ENCODE assay signal across 9 cellular contexts in the genomic region with DNA sequence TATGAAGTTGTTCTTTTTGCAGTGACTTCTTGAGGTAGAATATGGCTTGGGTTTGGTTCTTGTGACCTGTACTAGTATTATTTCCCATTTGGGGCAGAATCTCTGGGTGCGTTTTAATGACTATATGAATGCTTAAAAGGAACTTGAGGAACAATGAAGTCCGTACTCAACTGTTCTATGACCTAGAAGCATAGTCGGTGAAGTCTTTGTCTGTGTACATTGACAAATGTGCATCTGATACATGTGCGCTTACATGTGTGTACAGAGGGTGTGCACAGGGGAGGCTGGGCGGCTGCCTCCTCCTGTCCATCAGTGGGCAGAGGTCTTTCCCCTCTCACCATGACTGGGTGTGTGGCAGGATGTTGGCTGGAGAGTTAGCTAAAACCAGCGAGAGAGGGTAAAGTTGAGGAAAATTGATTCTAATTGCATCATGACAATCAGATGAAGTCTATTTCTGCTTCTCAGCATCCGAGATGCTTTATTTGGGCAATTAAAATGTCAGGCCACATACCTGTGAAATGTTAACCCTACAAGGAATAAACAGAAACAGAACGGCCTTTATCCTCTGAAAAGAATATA. TPM values are rescaled to one million over a fixed set of nuclear protein-coding genes. Genes with fewer than 3 reads are reported as not detected.
A peak's percentile ranks its signal among the peaks of the same experiment; 100 is the strongest.
DNase-seq lines count a peak whose midpoint lies in the region; ATAC-seq and TF ChIP-seq lines count a peak whose summit lies in the region.
"Had no signal": no experiment of that assay in that cellular context is flagged by ENCODE, and none has a peak within 500 bp of the region (broad histone marks: within the 10 kb centered on the region; RNA-seq: fewer than 3 reads in every experiment).

No MANE protein-coding gene starts in this region.

- WGBS in tibial nerve, 2 donors, result 3 to 5% methylated on average over 8 of the region's 8 CpGs

- H3K36me3 ChIP-seq in lower lobe of right lung, result peaks cover 6% of the 10 kb centered on the region
- peaks cover 5 to 32% (median 9%) of the 10 kb centered on the region in 3 donors for H3K36me3 ChIP-seq in tibial nerve

- H3K27ac ChIP-seq in lower lobe of right lung (peak overlapping the region; percentile 87), tibial nerve (peak overlapping the region; percentile 92 to 99 (median 97))

- CTCF ChIA-PET in MCF 10A (lab: Yijun Ruan, JAX), result interaction anchor here (0.6 to 4.0 kb wide), 9 partner anchors 11 to 904 kb away, joined by 3 to 28 read pairs (median 3); no protein-coding TSS in a partner anchor

- TF ChIP-seq EP300 in tibial nerve (IDR thresholded peaks at IDR 0.05), result peak in 1 of 2 donors; percentile 3

- no peak for ATAC-seq in activated T-cell treated with anti-CD3 and anti-CD28 coated beads, Interleukin-2, amount 50 U/mL, for 72 hours (replicated peaks in 1 of 2)
- ATAC-seq in activated T-cell treated with anti-CD3 and anti-CD28 coated beads, Interleukin-2, amount 50 U/mL, for 4 hours, result no peak
- no peak for ATAC-seq in lower lobe of right lung

- DNase-seq in activated T-cell treated with anti-CD3 and anti-CD28 coated beads, Interleukin-2, amount 50 U/mL, for 72 hours, result no peak
- DNase-seq in activated T-cell treated with anti-CD3 and anti-CD28 coated beads, Interleukin-2, amount 50 U/mL, for 4 hours, result no peak
- no peak for DNase-seq in MCF 10A (ENCODE audit: unreplicated experiment)
- no peak for DNase-seq in lower lobe of right lung
- no peak for DNase-seq in tibial nerve (ENCODE audit: low spot score in 2 of 2)
- no peak for DNase-seq in RPMI8226
- no peak for DNase-seq in central memory CD4-positive, alpha-beta T cell
- no peak for DNase-seq in NCI-H1105 treated with DMSO at 0.1 percent for 48 hours (lab: John Stamatoyannopoulos, UW)
- DNase-seq: activated CD4-positive, alpha-beta T cell treated with anti-CD3 and anti-CD28 coated beads, Interleukin-2, amount 50 U/mL, for 4 hours had no signal

- POLR2A ChIA-PET in MCF 10A (lab: Yijun Ruan, JAX), result interaction anchor here (0.8 to 7.6 kb wide), 5 partner anchors 10 to 1656 kb away, joined by 3 to 156 read pairs (median 4); no protein-coding TSS in a partner anchor

- H3K9me3 ChIP-seq in lower lobe of right lung (no peaks in the 10 kb centered on the region), tibial nerve (no peaks in the 10 kb centered on the region)

- peaks cover 39% of the 10 kb centered on the region for H3K4me1 Mint-ChIP-seq in activated T-cell treated with anti-CD3 and anti-CD28 coated beads, Interleukin-2, amount 50 U/mL, for 72 hours (ENCODE audit: low read depth)
- peaks cover 22% of the 10 kb centered on the region for H3K4me1 Mint-ChIP-seq in activated T-cell treated with anti-CD3 and anti-CD28 coated beads, Interleukin-2, amount 50 U/mL, for 4 hours (ENCODE audit: low read depth)
- peaks cover 25% of the 10 kb centered on the region for H3K4me1 Mint-ChIP-seq in MCF 10A (ENCODE audit: insufficient read depth, unreplicated experiment)

- H3K36me3 Mint-ChIP-seq in activated T-cell treated with anti-CD3 and anti-CD28 coated beads, Interleukin-2, amount 50 U/mL, for 72 hours (ENCODE audit: insufficient read depth in 2 of 2), result peaks cover 8 to 12% of the 10 kb centered on the region in 2 donors
- H3K36me3 Mint-ChIP-seq in activated T-cell treated with anti-CD3 and anti-CD28 coated beads, Interleukin-2, amount 50 U/mL, for 4 hours (ENCODE audit: insufficient read depth), result no peaks in the 10 kb centered on the region
- H3K36me3 Mint-ChIP-seq in MCF 10A (ENCODE audit: insufficient read depth, unreplicated experiment), result peaks cover 13% of the 10 kb centered on the region

- TSS peak; percentile 37 for BruUV-seq in MCF 10A (replicated peaks; lab: Mats Ljungman, UMichigan)

- H3K4me3 ChIP-seq in lower lobe of right lung (peak overlapping the region; percentile 68), tibial nerve (peak overlapping the region; percentile 50 to 84 (median 70))

- intact Hi-C loops in MCF 10A (cut with micrococcal nuclease), result loop anchor here (5.0 to 10.0 kb wide), 7 partner anchors 57 to 1657 kb away; no protein-coding TSS in a partner anchor
- intact Hi-C loops in lower lobe of right lung (cut with DNase I), result no loop called here

- H3K9me3 Mint-ChIP-seq in activated T-cell treated with anti-CD3 and anti-CD28 coated beads, Interleukin-2, amount 50 U/mL, for 72 hours, result peaks cover 2 to 3% of the 10 kb centered on the region in 2 donors
- H3K9me3 Mint-ChIP-seq in activated T-cell treated with anti-CD3 and anti-CD28 coated beads, Interleukin-2, amount 50 U/mL, for 4 hours, result no peaks in the 10 kb centered on the region
- H3K9me3 Mint-ChIP-seq in MCF 10A (ENCODE audit: unreplicated experiment), result no peaks in the 10 kb centered on the region

- peak overlapping the region; percentile 75 to 81 for H3K4me3 Mint-ChIP-seq in activated T-cell treated with anti-CD3 and anti-CD28 coated beads, Interleukin-2, amount 50 U/mL, for 72 hours
- no peak overlapping the region for H3K4me3 Mint-ChIP-seq in activated T-cell treated with anti-CD3 and anti-CD28 coated beads, Interleukin-2, amount 50 U/mL, for 4 hours
- H3K4me3 Mint-ChIP-seq in MCF 10A (ENCODE audit: unreplicated experiment), result peak overlapping the region; percentile 84

- H3K4me1 ChIP-seq in lower lobe of right lung (no peaks in the 10 kb centered on the region), tibial nerve (peaks cover 0 to 8% (median 2%) of the 10 kb centered on the region in 4 donors)

- peaks cover 28% of the 10 kb centered on the region for H3K27me3 ChIP-seq in lower lobe of right lung (ENCODE audit: low read depth)
- H3K27me3 ChIP-seq in tibial nerve, result no peaks in the 10 kb centered on the region

- no peak for TF ChIP-seq POLR2A in tibial nerve (IDR thresholded peaks at IDR 0.05)

- H3K27ac Mint-ChIP-seq in activated T-cell treated with anti-CD3 and anti-CD28 coated beads, Interleukin-2, amount 50 U/mL, for 72 hours, result no peak overlapping the region
- peak overlapping the region; percentile 98 for H3K27ac Mint-ChIP-seq in MCF 10A (ENCODE audit: low read depth, unreplicated experiment)

- H3K27me3 Mint-ChIP-seq in activated T-cell treated with anti-CD3 and anti-CD28 coated beads, Interleukin-2, amount 50 U/mL, for 72 hours (ENCODE audit: low read depth), result peaks cover 90% of the 10 kb centered on the region
- peaks cover 87% of the 10 kb centered on the region for H3K27me3 Mint-ChIP-seq in activated T-cell treated with anti-CD3 and anti-CD28 coated beads, Interleukin-2, amount 50 U/mL, for 4 hours (ENCODE audit: low read depth)
- H3K27me3 Mint-ChIP-seq in MCF 10A (ENCODE audit: insufficient read depth, unreplicated experiment), result no peaks in the 10 kb centered on the region

- no peak for TF ChIP-seq CTCF in MCF 10A (IDR thresholded peaks at IDR 0.05; ENCODE audit: unreplicated experiment)
- no peak for TF ChIP-seq CTCF in lower lobe of right lung (IDR thresholded peaks at IDR 0.05)
- no peak for TF ChIP-seq CTCF in tibial nerve (IDR thresholded peaks at IDR 0.05)

RNA-seq across cellular contexts. Expression of a gene that starts 1.0 kb away (rescaled TPM):
- not detected for total RNA-seq in activated T-cell treated with anti-CD3 and anti-CD28 coated beads, Interleukin-2, amount 50 U/mL, for 72 hours
- total RNA-seq in activated T-cell treated with anti-CD3 and anti-CD28 coated beads, Interleukin-2, amount 50 U/mL, for 4 hours, result under 1 TPM; 0.13 to 0.24 (median 0.15) TPM
- total RNA-seq in MCF 10A (2022) (9.6 and 10.9 TPM in 2 replicates), lower lobe of right lung (50.6 TPM), tibial nerve (100 to 1,000 TPM in 3 of 4 donors, 10 to 100 TPM in 1; 70.8 to 129 (median 124) TPM)
